ENCODE assay signal across 3 cellular contexts in the genomic region with DNA sequence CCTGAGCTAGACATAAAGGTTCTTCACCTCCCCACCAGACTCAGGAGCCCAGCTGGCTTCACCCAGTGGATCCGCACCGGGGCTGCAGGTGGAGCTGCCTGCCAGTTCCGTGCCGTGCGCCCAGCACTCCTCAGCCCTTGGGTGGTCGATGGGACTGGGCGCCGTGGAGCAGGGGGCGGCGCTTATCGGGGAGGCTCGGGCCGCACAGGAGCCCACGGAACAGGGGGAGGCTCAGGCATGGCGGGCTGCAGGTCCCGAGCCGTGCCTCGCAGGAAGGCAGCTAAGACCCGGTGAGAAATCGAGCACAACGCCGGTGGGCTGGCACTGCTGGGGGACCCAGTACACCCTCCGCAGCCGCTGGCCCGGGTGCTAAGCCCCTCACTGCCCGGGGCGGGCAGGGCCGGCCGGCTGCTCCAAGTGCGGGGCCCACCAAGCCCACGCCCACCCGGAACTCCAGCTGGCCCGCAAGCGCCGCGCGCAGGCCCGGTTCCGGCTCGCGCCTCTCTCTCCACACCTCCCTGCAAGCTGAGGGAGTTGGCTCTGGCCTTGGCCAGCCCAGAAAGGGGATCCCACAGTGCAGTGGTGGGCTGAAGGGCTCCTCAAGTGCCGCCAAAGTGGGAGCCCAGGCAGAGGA. TPM values are rescaled to one million over a fixed set of nuclear protein-coding genes. Genes with fewer than 3 reads are reported as not detected.
"Had no signal": no experiment of that assay in that cellular context is flagged by ENCODE, and none has a peak within 500 bp of the region (broad histone marks: within the 10 kb centered on the region; RNA-seq: fewer than 3 reads in every experiment).

No MANE protein-coding gene starts in this region.

RNA-seq across cellular contexts. Expression of gene CYP2J2, which starts 43.1 kb away (rescaled TPM):
- total RNA-seq: HT-29, K562 had no signal
- polyA plus RNA-seq: IMR-90, K562 had no signal
